20 cellular contexts compared by ENCODE assay signal in the genomic region with DNA sequence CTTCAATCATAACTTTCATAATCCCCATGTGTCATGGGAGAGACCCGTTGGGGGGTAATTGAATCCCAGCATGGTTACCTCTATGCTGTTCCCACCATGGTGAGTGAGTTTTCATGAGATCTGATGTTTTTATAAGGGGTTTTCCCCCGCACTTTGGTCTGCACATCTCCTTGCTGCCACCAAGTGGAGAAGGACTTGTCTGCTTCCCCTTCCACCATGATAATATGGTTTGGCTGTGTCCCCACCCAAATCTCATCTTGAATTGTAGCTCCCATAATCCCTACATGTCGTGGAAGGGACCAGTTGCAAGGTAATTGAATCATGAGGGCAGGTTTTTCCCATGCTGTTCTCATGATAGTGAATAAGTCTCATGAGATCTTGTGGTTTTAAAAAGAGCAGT.
DNase-seq lines count a peak whose midpoint lies in the region; ATAC-seq and TF ChIP-seq lines count a peak whose summit lies in the region.
"Had no signal": no experiment of that assay in that cellular context is flagged by ENCODE, and none has a peak within 500 bp of the region (broad histone marks: within the 10 kb centered on the region; RNA-seq: fewer than 3 reads in every experiment).

No MANE protein-coding gene starts in this region.

- DNase-seq in A673 (ENCODE audit: low spot score) = peak; percentile 23
- peak; percentile 53 for DNase-seq in Karpas-422
- peak; percentile 42 for DNase-seq in SK-MEL-5 (ENCODE audit: low read depth, low spot score)
- DNase-seq in foreskin keratinocyte = no peak
- DNase-seq in NCI-H1105 (lab: John Stamatoyannopoulos, UW) = no peak
- DNase-seq in SKM-1 treated with dmso at 0.1 percent for 144 hours (lab: John Stamatoyannopoulos, UW; ENCODE audit: unreplicated experiment) = no peak
- DNase-seq: ACHN, AML-193, COR-L47, GDM1, KBM-7, NCI-H1048, NCI-H1436 treated with DMSO at 0.1 percent for 48 hours, NCI-H2029 treated with DMSO at 0.1 percent for 48 hours, NCI-H774, PC-9, SW 1271 had no signal

- TF ChIP-seq CTCF in A673 (conservative IDR thresholded peaks at IDR 0.05; ENCODE audit: low read depth, low read length) = no peak; the same call in 1 of the 2 replicates
- TF ChIP-seq CTCF in foreskin keratinocyte (conservative IDR thresholded peaks at IDR 0.05) = peak; percentile 31

- H3K27ac ChIP-seq in A673 (ENCODE audit: low read depth, low read length, poor library complexity, severe bottlenecking) = no peak overlapping the region
- no peak overlapping the region for H3K27ac ChIP-seq in Karpas-422 (ENCODE audit: low read length)
- H3K27ac ChIP-seq in foreskin keratinocyte = no peak overlapping the region
- H3K27ac ChIP-seq: PC-9, RWPE1, SJSA1 had no signal

- CTCF ChIA-PET in A673 (lab: Charles Lee) = interaction anchor here (0.7 kb wide), 1 partner anchor 34 kb away, joined by 5 read pairs; no protein-coding TSS in a partner anchor

- no peak overlapping the region for H3K9ac ChIP-seq in Karpas-422 (ENCODE audit: low read length)

- POLR2A ChIA-PET in A673 (lab: Charles Lee; ENCODE audit: low non-redundant PET) = no interaction called here

- intact Hi-C loops in A673 (cut with micrococcal nuclease; ENCODE audit: unreplicated experiment) = no loop called here

- H3K9me3 ChIP-seq in A673 (ENCODE audit: low read depth, low read length, poor library complexity, severe bottlenecking) (no peaks in the 10 kb centered on the region), Karpas-422 (ENCODE audit: low read length) (peaks cover 19% of the 10 kb centered on the region)
- H3K9me3 ChIP-seq: SJSA1 had no signal

- no peak overlapping the region for H3K4me2 ChIP-seq in Karpas-422 (ENCODE audit: low read depth, low read length, poor library complexity, severe bottlenecking)
- H3K4me2 ChIP-seq: PC-9 had no signal

- H3K9me2 ChIP-seq in Karpas-422 (replicated peaks; ENCODE audit: insufficient read depth, low read length) = no peaks in the 10 kb centered on the region

- no peak for ATAC-seq in foreskin keratinocyte
- ATAC-seq in GM21447 (IDR thresholded peaks at IDR 0.05; ENCODE audit: unreplicated experiment) = no peak

- H3K36me3 ChIP-seq in A673 (ENCODE audit: insufficient read depth, low read length, poor library complexity, severe bottlenecking) = no peaks in the 10 kb centered on the region
- H3K36me3 ChIP-seq in Karpas-422 (ENCODE audit: insufficient read depth, low read length) = no peaks in the 10 kb centered on the region
- H3K36me3 ChIP-seq: SJSA1 had no signal

- BruUV-seq in A673 (replicated peaks; lab: Mats Ljungman, UMichigan) = no TSS peak

- H2AFZ ChIP-seq in Karpas-422 (ENCODE audit: low read length) = no peak overlapping the region
- H2AFZ ChIP-seq: PC-9 had no signal

- H4K20me1 ChIP-seq in Karpas-422 (ENCODE audit: insufficient read depth, low read depth, low read length) = no peaks in the 10 kb centered on the region

- in situ Hi-C loops in SK-MEL-5 (cut with HindIII; ENCODE audit: low pct_unique_long_range_greater_than_20kb, low sequenced_read_pairs) = no loop called here

- H3K4me1 ChIP-seq in A673 (ENCODE audit: insufficient read depth, low read length, poor library complexity, severe bottlenecking) (no peaks in the 10 kb centered on the region), Karpas-422 (ENCODE audit: low read length) (no peaks in the 10 kb centered on the region), foreskin keratinocyte (no peaks in the 10 kb centered on the region)
- H3K4me1 ChIP-seq: SJSA1 had no signal

- H3K4me3 ChIP-seq in A673 (ENCODE audit: low read depth, low read length, poor library complexity, severe bottlenecking) (no peak overlapping the region), Karpas-422 (ENCODE audit: low read length) (no peak overlapping the region)
- H3K4me3 ChIP-seq: PC-9, SJSA1 had no signal

- no peaks in the 10 kb centered on the region for H3K27me3 ChIP-seq in A673 (replicated peaks; ENCODE audit: insufficient read depth, low read depth, low read length, poor library complexity)
- H3K27me3 ChIP-seq in Karpas-422 (ENCODE audit: low read length) = no peaks in the 10 kb centered on the region
- H3K27me3 ChIP-seq in foreskin keratinocyte = no peaks in the 10 kb centered on the region
- H3K27me3 ChIP-seq: SJSA1 had no signal

- no peaks in the 10 kb centered on the region for H3K79me2 ChIP-seq in Karpas-422 (ENCODE audit: low read length)

Comparison
In these comparisons a context has a peak if more than half of its experiments do, and no peak if none do; other contexts are left out.
1. DNase-seq: peak in A673 (single experiment), Karpas-422 (single experiment) and SK-MEL-5 (single experiment); none in foreskin keratinocyte (0 of 2), NCI-H1105 (single experiment) and SKM-1 treated with dmso at 0.1 percent for 144 hours (single experiment).